2 cellular contexts compared by ENCODE assay signal in the genomic region with DNA sequence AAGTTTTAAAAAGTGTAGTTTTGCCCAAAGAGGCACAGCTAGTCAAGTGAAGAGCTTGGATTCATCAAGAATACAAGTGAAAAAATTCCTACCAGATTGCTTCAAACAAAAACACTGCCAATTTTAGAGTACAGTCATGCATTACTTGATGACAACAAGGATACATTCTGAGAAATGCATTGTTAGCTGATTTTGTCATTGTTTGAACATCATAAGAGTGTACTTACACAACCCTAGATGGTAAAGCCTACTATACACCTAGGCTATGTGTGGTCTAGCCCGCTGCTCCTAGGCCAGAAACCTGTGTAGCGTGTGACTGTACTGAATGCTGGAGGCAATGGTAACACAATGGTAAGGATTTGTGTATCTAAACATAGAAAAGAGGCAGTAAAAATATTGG.
TF ChIP-seq lines count a peak whose summit lies in the region.

No MANE protein-coding gene starts in this region.

TF ChIP-seq in A549, 52 proteins besides CTCF, POLR2A, EP300 and RAD21:
- 0 out of 2 replicates have a peak, but pooled peaks have one; percentile 13 for TF ChIP-seq JUNB (IDR thresholded peaks at IDR 0.05)
- no peak for TF ChIP-seq MAZ (IDR thresholded peaks at IDR 0.05; ENCODE audit: borderline replicate concordance, low read depth, low read length)
- TF ChIP-seq CEBPB (IDR thresholded peaks at IDR 0.05): peak in 1 of 2 experiments; percentile 31; a peak in 1 of 4 replicates
- no peak for TF ChIP-seq JUN (IDR thresholded peaks at IDR 0.05)
- peak; percentile 40 for TF ChIP-seq MAFK (IDR thresholded peaks at IDR 0.05; ENCODE audit: partially characterized antibody)
- no peak for TF ChIP-seq FOSL2 (IDR thresholded peaks at IDR 0.05)
- TF ChIP-seq FOSL2 (CRISPR knock-in tag; IDR thresholded peaks at IDR 0.05): peak; percentile 51
- no peak for TF ChIP-seq KDM5A (IDR thresholded peaks at IDR 0.05)
- TF ChIP-seq EHF (CRISPR knock-in tag; IDR thresholded peaks at IDR 0.05): no peak

TF ChIP-seq in IMR-90, 13 proteins besides CTCF, POLR2A, EP300 and RAD21:
- TF ChIP-seq MAFK (IDR thresholded peaks at IDR 0.05; ENCODE audit: low read depth, low read length) (peak; percentile 67), CEBPB (IDR thresholded peaks at IDR 0.05; ENCODE audit: low read depth, low read length) (peak; percentile 81), FOS (IDR thresholded peaks at IDR 0.05; ENCODE audit: low read depth, low read length) (peak; percentile 52; the same call in 1 of the 2 replicates), RCOR1 (IDR thresholded peaks at IDR 0.05; ENCODE audit: insufficient replicate concordance, low read length) (peak; percentile 35), SMC3 (IDR thresholded peaks at IDR 0.05; ENCODE audit: low read depth, low read length) (no peak)
- TF ChIP-seq, protein P1, sequence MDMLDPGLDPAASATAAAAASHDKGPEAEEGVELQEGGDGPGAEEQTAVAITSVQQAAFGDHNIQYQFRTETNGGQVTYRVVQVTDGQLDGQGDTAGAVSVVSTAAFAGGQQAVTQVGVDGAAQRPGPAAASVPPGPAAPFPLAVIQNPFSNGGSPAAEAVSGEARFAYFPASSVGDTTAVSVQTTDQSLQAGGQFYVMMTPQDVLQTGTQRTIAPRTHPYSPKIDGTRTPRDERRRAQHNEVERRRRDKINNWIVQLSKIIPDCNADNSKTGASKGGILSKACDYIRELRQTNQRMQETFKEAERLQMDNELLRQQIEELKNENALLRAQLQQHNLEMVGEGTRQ (IDR thresholded peaks at IDR 0.05; ENCODE audit: low read depth, low read length): no peak
